Comparison of ENCODE assay signal across 1 cellular context in genomic region chr3:125069452-125069851, GRCh38.
TF ChIP-seq lines count a peak whose summit lies in the region.

No MANE protein-coding gene starts in this region.

TF ChIP-seq in HepG2, 621 proteins besides CTCF, POLR2A, EP300 and RAD21:
- TF ChIP-seq TCF12 (IDR thresholded peaks at IDR 0.05) (no peak), TCF12 (CRISPR knock-in tag; IDR thresholded peaks at IDR 0.05) (no peak), HOXD1 (CRISPR knock-in tag; IDR thresholded peaks at IDR 0.05) (no peak), IRX3 (CRISPR knock-in tag; IDR thresholded peaks at IDR 0.05; ENCODE audit: borderline replicate concordance, low read depth) (no peak), ZNF382 (CRISPR knock-in tag; IDR thresholded peaks at IDR 0.05; ENCODE audit: borderline replicate concordance) (no peak), PBX3 (CRISPR knock-in tag; IDR thresholded peaks at IDR 0.05; ENCODE audit: borderline replicate concordance) (no peak), MAFF (IDR thresholded peaks at IDR 0.05; ENCODE audit: low read depth, low read length) (no peak), MZF1 (CRISPR knock-in tag; IDR thresholded peaks at IDR 0.05; ENCODE audit: borderline replicate concordance) (no peak), MAZ (IDR thresholded peaks at IDR 0.05; ENCODE audit: borderline replicate concordance, low read depth, low read length) (no peak), MAZ (CRISPR knock-in tag; IDR thresholded peaks at IDR 0.05; ENCODE audit: low read depth) (no peak), SRY (CRISPR knock-in tag; IDR thresholded peaks at IDR 0.05) (no peak), ZNF768 (CRISPR knock-in tag; IDR thresholded peaks at IDR 0.05) (no peak), MED8 (CRISPR knock-in tag; IDR thresholded peaks at IDR 0.05; ENCODE audit: insufficient replicate concordance) (no peak), ZBTB42 (CRISPR knock-in tag; IDR thresholded peaks at IDR 0.05) (no peak)
- TF ChIP-seq, protein P1, sequence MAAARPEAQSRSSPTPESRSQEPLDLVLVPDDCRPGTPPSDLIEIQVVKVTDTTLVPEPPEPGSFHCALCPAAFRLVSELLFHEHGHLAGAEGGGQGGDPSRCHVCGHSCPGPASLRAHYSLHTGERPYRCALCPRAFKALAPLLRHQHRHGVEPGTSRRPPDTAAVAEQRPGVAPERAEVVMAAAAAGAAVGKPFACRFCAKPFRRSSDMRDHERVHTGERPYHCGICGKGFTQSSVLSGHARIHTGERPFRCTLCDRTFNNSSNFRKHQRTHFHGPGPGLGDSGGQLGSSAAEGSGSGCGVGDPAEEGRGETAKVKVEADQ (CRISPR knock-in tag; IDR thresholded peaks at IDR 0.05; ENCODE audit: borderline replicate concordance) = no peak
- TF ChIP-seq, protein P2, sequence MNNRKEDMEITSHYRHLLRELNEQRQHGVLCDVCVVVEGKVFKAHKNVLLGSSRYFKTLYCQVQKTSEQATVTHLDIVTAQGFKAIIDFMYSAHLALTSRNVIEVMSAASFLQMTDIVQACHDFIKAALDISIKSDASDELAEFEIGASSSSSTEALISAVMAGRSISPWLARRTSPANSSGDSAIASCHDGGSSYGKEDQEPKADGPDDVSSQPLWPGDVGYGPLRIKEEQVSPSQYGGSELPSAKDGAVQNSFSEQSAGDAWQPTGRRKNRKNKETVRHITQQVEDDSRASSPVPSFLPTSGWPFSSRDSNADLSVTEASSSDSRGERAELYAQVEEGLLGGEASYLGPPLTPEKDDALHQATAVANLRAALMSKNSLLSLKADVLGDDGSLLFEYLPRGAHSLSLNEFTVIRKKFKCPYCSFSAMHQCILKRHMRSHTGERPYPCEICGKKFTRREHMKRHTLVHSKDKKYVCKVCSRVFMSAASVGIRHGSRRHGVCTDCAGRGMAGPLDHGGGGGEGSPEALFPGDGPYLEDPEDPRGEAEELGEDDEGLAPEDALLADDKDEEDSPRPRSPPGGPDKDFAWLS (CRISPR knock-in tag; IDR thresholded peaks at IDR 0.05; ENCODE audit: borderline replicate concordance) = no peak
